In genomic region chr15:74432271-74432967, GRCh38 we compare ENCODE assay signal across 10 cellular contexts. TPM values are rescaled to one million over a fixed set of nuclear protein-coding genes. Genes with fewer than 3 reads are reported as not detected.
DNase-seq lines count a peak whose midpoint lies in the region; ATAC-seq and TF ChIP-seq lines count a peak whose summit lies in the region.
"Had no signal": no experiment of that assay in that cellular context is flagged by ENCODE, and none has a peak within 500 bp of the region (broad histone marks: within the 10 kb centered on the region; RNA-seq: fewer than 3 reads in every experiment).

No MANE protein-coding gene starts in this region.

- H3K27me3 ChIP-seq in PC-3 (ENCODE audit: low read length) (no peaks in the 10 kb centered on the region), prostate gland (replicated peaks; ENCODE audit: insufficient read depth) (peaks cover 4% of the 10 kb centered on the region), thyroid gland (no peaks in the 10 kb centered on the region)

- no peak overlapping the region for H2AFZ ChIP-seq in PC-3 (ENCODE audit: low read length)

- WGBS in prostate gland: 23% methylated on average over 21 of the region's 21 CpGs
- WGBS in thyroid gland, 2 donors: 36 to 47% methylated on average over 11 to 12 of the region's 21 CpGs

- H3K9ac ChIP-seq in PC-3 (ENCODE audit: low read length): peak overlapping the region; percentile 91

- TF ChIP-seq POLR2A in prostate gland (IDR thresholded peaks at IDR 0.05): no peak
- no peak for TF ChIP-seq POLR2A in thyroid gland (IDR thresholded peaks at IDR 0.05)

- H3K4me3 ChIP-seq in GM12875 (ENCODE audit: low read depth, low read length): peak overlapping the region; percentile 98
- H3K4me3 ChIP-seq in PC-3 (ENCODE audit: low read length): peak overlapping the region; percentile 94
- H3K4me3 ChIP-seq in epithelial cell of proximal tubule (ENCODE audit: low read depth, low read length): peak overlapping the region; percentile 69
- peak overlapping the region; percentile 46 to 54 for H3K4me3 ChIP-seq in prostate gland
- no peak overlapping the region for H3K4me3 ChIP-seq in thyroid gland (replicated peaks in 1 of 3)

- POLR2A ChIA-PET in PC-3 (lab: Charles Lee; ENCODE audit: unreplicated experiment): no interaction called here

- ATAC-seq in PC-3: 0 out of 2 replicates have a peak, but pooled peaks have one; percentile 9

- H3K36me3 ChIP-seq in PC-3 (ENCODE audit: low read depth, low read length) (peaks cover 29% of the 10 kb centered on the region), prostate gland (no peaks in the 10 kb centered on the region), thyroid gland (no peaks in the 10 kb centered on the region)

- BruUV-seq in PC-3 (replicated peaks; lab: Mats Ljungman, UMichigan): no TSS peak

- no peaks in the 10 kb centered on the region for H3K9me3 ChIP-seq in PC-3 (ENCODE audit: low read length)
- no peaks in the 10 kb centered on the region for H3K9me3 ChIP-seq in prostate gland
- no peaks in the 10 kb centered on the region for H3K9me3 ChIP-seq in thyroid gland
- H3K9me3 ChIP-seq: mucosa of descending colon had no signal

- peak overlapping the region; percentile 39 for H3K27ac ChIP-seq in PC-3 (ENCODE audit: low read length)
- H3K27ac ChIP-seq in prostate gland: no peak overlapping the region
- H3K27ac ChIP-seq in thyroid gland: no peak overlapping the region

- H3F3A ChIP-seq in PC-3 (ENCODE audit: low read length, unreplicated experiment): no peaks in the 10 kb centered on the region

- peaks cover 73% of the 10 kb centered on the region for H3K79me2 ChIP-seq in PC-3 (ENCODE audit: low read length)

- H3K4me2 ChIP-seq in PC-3 (ENCODE audit: low read length): peak overlapping the region; percentile 99

- intact Hi-C loops in PC-3 (cut with micrococcal nuclease) (loop anchor here (5.0 kb wide), 1 partner anchor 35 kb away; no protein-coding TSS in a partner anchor), prostate gland (cut with DNase I) (no loop called here), thyroid gland (cut with DNase I) (no loop called here)

- TF ChIP-seq CTCF in GM12875 (IDR thresholded peaks at IDR 0.05; ENCODE audit: borderline replicate concordance, insufficient read depth, low read depth, low read length) (no peak), PC-3 (conservative IDR thresholded peaks at IDR 0.05; ENCODE audit: low read depth, low read length) (no peak), epithelial cell of proximal tubule (conservative IDR thresholded peaks at IDR 0.05; ENCODE audit: low read depth, low read length) (no peak), prostate gland (IDR thresholded peaks at IDR 0.05) (no peak), thyroid gland (IDR thresholded peaks at IDR 0.05) (no peak)

- H3K9me2 ChIP-seq in PC-3 (replicated peaks; ENCODE audit: low read length): no peaks in the 10 kb centered on the region

- CTCF ChIA-PET in PC-3 (lab: Charles Lee): no interaction called here

- DNase-seq in PC-3 (peak; percentile 18), epithelial cell of proximal tubule (ENCODE audit: low read depth) (no peak), prostate gland (ENCODE audit: low spot score) (no peak), pons (ENCODE audit: low spot score) (no peak), NCI-H2107 (lab: John Stamatoyannopoulos, UW) (no peak), thyroid gland (no peak), NOMO-1 treated with DMSO at 0.1 percent for 48 hours (lab: John Stamatoyannopoulos, UW; ENCODE audit: unreplicated experiment) (no peak)
- DNase-seq: GOT3 had no signal

- H4K20me1 ChIP-seq in PC-3 (ENCODE audit: low read length): peaks cover 59% of the 10 kb centered on the region

- H3K4me1 ChIP-seq in PC-3 (ENCODE audit: insufficient read depth, low read length) (peaks cover 40% of the 10 kb centered on the region), prostate gland (replicated peaks) (peaks cover 7% of the 10 kb centered on the region), thyroid gland (peaks cover 0 to 17% of the 10 kb centered on the region in 2 donors)

RNA-seq across cellular contexts. Expression of gene SEMA7A, which starts 1.3 kb away (rescaled TPM):
- total RNA-seq in PC-3 (2014; rRNA removed) (74.9 and 75.9 TPM in 2 replicates), epithelial cell of proximal tubule (112 and 113 TPM in 2 replicates), prostate gland (100 to 1,000 TPM in 1 of 2 donors, 1 to 10 TPM in 1; 1.3 to 171 TPM), thyroid gland (1 to 10 TPM in 3 of 4 donors, under 1 TPM in 1; 0.29 to 2.0 (median 1.6) TPM)

RNA-seq across cellular contexts. Expression of gene UBL7, which starts 28.5 kb away (rescaled TPM):
- 46.1 and 57.1 TPM in 2 replicates for total RNA-seq in PC-3 (2014; rRNA removed)
- total RNA-seq in epithelial cell of proximal tubule: 57.8 and 67.9 TPM in 2 replicates
- total RNA-seq in prostate gland: 10 to 100 TPM; 83.1 to 85.2 TPM
- total RNA-seq in thyroid gland: 100 to 1,000 TPM in 1 of 4 donors, 10 to 100 TPM in 3; 60.3 to 103 (median 69.6) TPM

Comparison
In these comparisons a context has a peak if more than half of its experiments do, and no peak if none do; other contexts are left out.
1. H3K4me3 ChIP-seq: peak in GM12875 (single experiment), PC-3 (single experiment), epithelial cell of proximal tubule (single experiment) and prostate gland (2 of 2); none in thyroid gland (0 of 3).